In the genomic region with DNA sequence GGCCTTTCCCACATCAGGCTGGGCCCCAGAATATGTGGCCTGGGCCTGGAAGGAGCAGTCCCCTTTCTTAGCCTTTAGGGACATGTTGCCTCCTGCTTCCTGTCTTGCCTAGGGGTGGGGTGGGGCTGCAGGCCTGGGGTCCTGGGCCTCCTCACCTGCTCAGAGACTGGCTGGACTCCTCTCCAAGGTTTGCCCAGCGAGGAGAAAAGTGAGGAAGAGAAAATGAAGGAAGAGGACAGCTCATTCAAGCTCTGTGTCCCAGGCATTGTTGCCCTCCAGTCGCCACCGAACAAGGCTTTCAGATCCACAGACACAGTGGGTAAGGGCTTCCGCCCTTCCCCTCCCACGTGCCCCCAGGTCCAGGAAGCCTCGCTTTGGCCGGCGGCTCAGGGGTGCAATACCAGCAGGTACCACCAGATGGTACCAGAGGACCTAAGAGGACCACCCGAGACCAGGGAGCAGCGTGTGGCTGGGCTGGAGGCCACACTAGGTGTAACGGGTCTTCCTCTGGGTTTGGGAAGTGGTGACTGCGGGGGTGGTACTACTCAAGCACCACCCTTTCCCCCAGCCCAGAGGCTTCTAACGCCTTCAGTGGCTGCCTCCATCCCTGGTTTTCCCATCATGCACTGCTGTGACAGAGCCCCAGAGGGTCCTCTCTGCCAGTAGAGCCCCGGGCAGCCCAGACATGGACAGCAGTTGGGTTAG, we compare ENCODE assay signal across 1 cellular context.
A peak's percentile ranks its signal among the peaks of the same experiment; 100 is the strongest.
TF ChIP-seq lines count a peak whose summit lies in the region.

No MANE protein-coding gene starts in this region.

TF ChIP-seq in K562, 482 proteins besides CTCF, POLR2A, EP300 and RAD21 (continued from another document and continues in another):
- TF ChIP-seq ZNF3 (CRISPR knock-in tag; IDR thresholded peaks at IDR 0.05) (no peak), SMAD4 (CRISPR knock-in tag; conservative IDR thresholded peaks at IDR 0.05) (no peak; the same call in 1 of the 2 replicates), CC2D1A (IDR thresholded peaks at IDR 0.05) (peak; percentile 85), FOSL1 (tag; conservative IDR thresholded peaks at IDR 0.05) (no peak), ZNF347 (CRISPR knock-in tag; IDR thresholded peaks at IDR 0.05; ENCODE audit: low read depth) (no peak), PPARD (CRISPR knock-in tag; IDR thresholded peaks at IDR 0.05) (no peak), TCF3 (CRISPR knock-in tag; IDR thresholded peaks at IDR 0.05) (no peak), JUND (IDR thresholded peaks at IDR 0.05; ENCODE audit: borderline replicate concordance, low read depth, low read length) (peak; percentile 37; the same call in 1 of the 2 replicates), JUND (tag; IDR thresholded peaks at IDR 0.05; ENCODE audit: borderline replicate concordance, low read depth, low read length) (no peak), MAZ (CRISPR knock-in tag; conservative IDR thresholded peaks at IDR 0.05 in 1 of 2, IDR thresholded peaks at IDR 0.05 in 1 of 2) (peak; percentile 49 to 61), STAG1 (CRISPR knock-in tag; IDR thresholded peaks at IDR 0.05; ENCODE audit: borderline replicate concordance) (peak; percentile 78), GATAD2B (IDR thresholded peaks at IDR 0.05; ENCODE audit: borderline replicate concordance) (no peak), ETV5 (CRISPR knock-in tag; IDR thresholded peaks at IDR 0.05; ENCODE audit: low read depth) (0 out of 2 replicates have a peak, but pooled peaks have one; percentile 62), SAFB (IDR thresholded peaks at IDR 0.05; ENCODE audit: borderline replicate concordance, low read depth, low read length) (peak; percentile 48; the same call in 1 of the 2 replicates), MYC (IDR thresholded peaks at IDR 0.05; ENCODE audit: low read depth, low read length) (peak; percentile 80), MYC (CRISPR knock-in tag; IDR thresholded peaks at IDR 0.05; ENCODE audit: borderline replicate concordance, low read depth) (0 out of 2 replicates have a peak, but pooled peaks have one; percentile 42), ERF (CRISPR knock-in tag; IDR thresholded peaks at IDR 0.05) (0 out of 2 replicates have a peak, but pooled peaks have one; percentile 32), TARDBP (IDR thresholded peaks at IDR 0.05) (peak; percentile 37; the same call in 1 of the 2 replicates), SMAD1 (IDR thresholded peaks at IDR 0.05; ENCODE audit: low read depth, low read length, partially characterized antibody) (no peak), SAFB2 (IDR thresholded peaks at IDR 0.05; ENCODE audit: borderline replicate concordance, low read depth, low read length, severe bottlenecking) (no peak), ZEB2 (IDR thresholded peaks at IDR 0.05) (0 out of 2 replicates have a peak, but pooled peaks have one; percentile 34), RB1 (IDR thresholded peaks at IDR 0.05; ENCODE audit: low read depth) (peak; percentile 75), CBX1 (IDR thresholded peaks at IDR 0.05; ENCODE audit: low read depth) (no peak), CTBP1 (IDR thresholded peaks at IDR 0.05; ENCODE audit: borderline replicate concordance) (peak; percentile 46; the same call in 1 of the 2 replicates), YY1 (IDR thresholded peaks at IDR 0.05; ENCODE audit: borderline replicate concordance in 1 of 3, control insufficient read depth in 1 of 3, extremely low read depth in 1 of 3, insufficient read depth in 3 of 3, insufficient read length in 1 of 3, insufficient replicate concordance in 2 of 3, low read depth in 1 of 3, low read length in 2 of 3) (peak in 1 of 3 experiments; percentile 31), ZBTB17 (CRISPR knock-in tag; IDR thresholded peaks at IDR 0.05) (peak; percentile 33; the same call in 1 of the 2 replicates), RCOR1 (IDR thresholded peaks at IDR 0.05; ENCODE audit: borderline replicate concordance in 1 of 2, low read depth in 2 of 2, low read length in 2 of 2) (peak in 1 of 2 experiments; percentile 9; a peak in 1 of 4 replicates), EGR1 (conservative IDR thresholded peaks at IDR 0.05) (peak; percentile 79), RNF2 (IDR thresholded peaks at IDR 0.05) (no peak), MAFF (IDR thresholded peaks at IDR 0.05; ENCODE audit: low read length) (no peak), LEF1 (IDR thresholded peaks at IDR 0.05) (no peak), ARID2 (IDR thresholded peaks at IDR 0.05) (peak; percentile 72), ATF7 (IDR thresholded peaks at IDR 0.05) (peak; percentile 46; the same call in 1 of the 2 replicates), ZBTB7A (IDR thresholded peaks at IDR 0.05; ENCODE audit: borderline replicate concordance, control insufficient read depth, low read depth, low read length) (peak; percentile 79), STAT5B (CRISPR knock-in tag; IDR thresholded peaks at IDR 0.05) (no peak)
- TF ChIP-seq, protein P1, sequence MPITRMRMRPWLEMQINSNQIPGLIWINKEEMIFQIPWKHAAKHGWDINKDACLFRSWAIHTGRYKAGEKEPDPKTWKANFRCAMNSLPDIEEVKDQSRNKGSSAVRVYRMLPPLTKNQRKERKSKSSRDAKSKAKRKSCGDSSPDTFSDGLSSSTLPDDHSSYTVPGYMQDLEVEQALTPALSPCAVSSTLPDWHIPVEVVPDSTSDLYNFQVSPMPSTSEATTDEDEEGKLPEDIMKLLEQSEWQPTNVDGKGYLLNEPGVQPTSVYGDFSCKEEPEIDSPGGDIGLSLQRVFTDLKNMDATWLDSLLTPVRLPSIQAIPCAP (CRISPR knock-in tag; IDR thresholded peaks at IDR 0.05; ENCODE audit: borderline replicate concordance) = no peak
- TF ChIP-seq, protein P2, sequence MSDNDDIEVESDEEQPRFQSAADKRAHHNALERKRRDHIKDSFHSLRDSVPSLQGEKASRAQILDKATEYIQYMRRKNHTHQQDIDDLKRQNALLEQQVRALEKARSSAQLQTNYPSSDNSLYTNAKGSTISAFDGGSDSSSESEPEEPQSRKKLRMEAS (CRISPR knock-in tag; IDR thresholded peaks at IDR 0.05) = peak; percentile 69
- TF ChIP-seq, protein P3, sequence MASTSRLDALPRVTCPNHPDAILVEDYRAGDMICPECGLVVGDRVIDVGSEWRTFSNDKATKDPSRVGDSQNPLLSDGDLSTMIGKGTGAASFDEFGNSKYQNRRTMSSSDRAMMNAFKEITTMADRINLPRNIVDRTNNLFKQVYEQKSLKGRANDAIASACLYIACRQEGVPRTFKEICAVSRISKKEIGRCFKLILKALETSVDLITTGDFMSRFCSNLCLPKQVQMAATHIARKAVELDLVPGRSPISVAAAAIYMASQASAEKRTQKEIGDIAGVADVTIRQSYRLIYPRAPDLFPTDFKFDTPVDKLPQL (IDR thresholded peaks at IDR 0.05; ENCODE audit: extremely low read depth, insufficient read length) = no peak
- TF ChIP-seq, protein P4, sequence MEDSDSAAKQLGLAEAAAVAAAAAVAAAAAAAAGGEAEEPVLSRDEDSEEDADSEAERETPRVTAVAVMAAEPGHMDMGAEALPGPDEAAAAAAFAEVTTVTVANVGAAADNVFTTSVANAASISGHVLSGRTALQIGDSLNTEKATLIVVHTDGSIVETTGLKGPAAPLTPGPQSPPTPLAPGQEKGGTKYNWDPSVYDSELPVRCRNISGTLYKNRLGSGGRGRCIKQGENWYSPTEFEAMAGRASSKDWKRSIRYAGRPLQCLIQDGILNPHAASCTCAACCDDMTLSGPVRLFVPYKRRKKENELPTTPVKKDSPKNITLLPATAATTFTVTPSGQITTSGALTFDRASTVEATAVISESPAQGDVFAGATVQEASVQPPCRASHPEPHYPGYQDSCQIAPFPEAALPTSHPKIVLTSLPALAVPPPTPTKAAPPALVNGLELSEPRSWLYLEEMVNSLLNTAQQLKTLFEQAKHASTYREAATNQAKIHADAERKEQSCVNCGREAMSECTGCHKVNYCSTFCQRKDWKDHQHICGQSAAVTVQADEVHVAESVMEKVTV (CRISPR knock-in tag; IDR thresholded peaks at IDR 0.05) = peak; percentile 80
- TF ChIP-seq, protein P5, sequence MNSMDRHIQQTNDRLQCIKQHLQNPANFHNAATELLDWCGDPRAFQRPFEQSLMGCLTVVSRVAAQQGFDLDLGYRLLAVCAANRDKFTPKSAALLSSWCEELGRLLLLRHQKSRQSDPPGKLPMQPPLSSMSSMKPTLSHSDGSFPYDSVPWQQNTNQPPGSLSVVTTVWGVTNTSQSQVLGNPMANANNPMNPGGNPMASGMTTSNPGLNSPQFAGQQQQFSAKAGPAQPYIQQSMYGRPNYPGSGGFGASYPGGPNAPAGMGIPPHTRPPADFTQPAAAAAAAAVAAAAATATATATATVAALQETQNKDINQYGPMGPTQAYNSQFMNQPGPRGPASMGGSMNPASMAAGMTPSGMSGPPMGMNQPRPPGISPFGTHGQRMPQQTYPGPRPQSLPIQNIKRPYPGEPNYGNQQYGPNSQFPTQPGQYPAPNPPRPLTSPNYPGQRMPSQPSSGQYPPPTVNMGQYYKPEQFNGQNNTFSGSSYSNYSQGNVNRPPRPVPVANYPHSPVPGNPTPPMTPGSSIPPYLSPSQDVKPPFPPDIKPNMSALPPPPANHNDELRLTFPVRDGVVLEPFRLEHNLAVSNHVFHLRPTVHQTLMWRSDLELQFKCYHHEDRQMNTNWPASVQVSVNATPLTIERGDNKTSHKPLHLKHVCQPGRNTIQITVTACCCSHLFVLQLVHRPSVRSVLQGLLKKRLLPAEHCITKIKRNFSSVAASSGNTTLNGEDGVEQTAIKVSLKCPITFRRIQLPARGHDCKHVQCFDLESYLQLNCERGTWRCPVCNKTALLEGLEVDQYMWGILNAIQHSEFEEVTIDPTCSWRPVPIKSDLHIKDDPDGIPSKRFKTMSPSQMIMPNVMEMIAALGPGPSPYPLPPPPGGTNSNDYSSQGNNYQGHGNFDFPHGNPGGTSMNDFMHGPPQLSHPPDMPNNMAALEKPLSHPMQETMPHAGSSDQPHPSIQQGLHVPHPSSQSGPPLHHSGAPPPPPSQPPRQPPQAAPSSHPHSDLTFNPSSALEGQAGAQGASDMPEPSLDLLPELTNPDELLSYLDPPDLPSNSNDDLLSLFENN (IDR thresholded peaks at IDR 0.05; ENCODE audit: low read depth in 2 of 2, low read length in 2 of 2) = peak in 1 of 2 experiments; percentile 33; a peak in 1 of 4 replicates
- TF ChIP-seq, protein P6, sequence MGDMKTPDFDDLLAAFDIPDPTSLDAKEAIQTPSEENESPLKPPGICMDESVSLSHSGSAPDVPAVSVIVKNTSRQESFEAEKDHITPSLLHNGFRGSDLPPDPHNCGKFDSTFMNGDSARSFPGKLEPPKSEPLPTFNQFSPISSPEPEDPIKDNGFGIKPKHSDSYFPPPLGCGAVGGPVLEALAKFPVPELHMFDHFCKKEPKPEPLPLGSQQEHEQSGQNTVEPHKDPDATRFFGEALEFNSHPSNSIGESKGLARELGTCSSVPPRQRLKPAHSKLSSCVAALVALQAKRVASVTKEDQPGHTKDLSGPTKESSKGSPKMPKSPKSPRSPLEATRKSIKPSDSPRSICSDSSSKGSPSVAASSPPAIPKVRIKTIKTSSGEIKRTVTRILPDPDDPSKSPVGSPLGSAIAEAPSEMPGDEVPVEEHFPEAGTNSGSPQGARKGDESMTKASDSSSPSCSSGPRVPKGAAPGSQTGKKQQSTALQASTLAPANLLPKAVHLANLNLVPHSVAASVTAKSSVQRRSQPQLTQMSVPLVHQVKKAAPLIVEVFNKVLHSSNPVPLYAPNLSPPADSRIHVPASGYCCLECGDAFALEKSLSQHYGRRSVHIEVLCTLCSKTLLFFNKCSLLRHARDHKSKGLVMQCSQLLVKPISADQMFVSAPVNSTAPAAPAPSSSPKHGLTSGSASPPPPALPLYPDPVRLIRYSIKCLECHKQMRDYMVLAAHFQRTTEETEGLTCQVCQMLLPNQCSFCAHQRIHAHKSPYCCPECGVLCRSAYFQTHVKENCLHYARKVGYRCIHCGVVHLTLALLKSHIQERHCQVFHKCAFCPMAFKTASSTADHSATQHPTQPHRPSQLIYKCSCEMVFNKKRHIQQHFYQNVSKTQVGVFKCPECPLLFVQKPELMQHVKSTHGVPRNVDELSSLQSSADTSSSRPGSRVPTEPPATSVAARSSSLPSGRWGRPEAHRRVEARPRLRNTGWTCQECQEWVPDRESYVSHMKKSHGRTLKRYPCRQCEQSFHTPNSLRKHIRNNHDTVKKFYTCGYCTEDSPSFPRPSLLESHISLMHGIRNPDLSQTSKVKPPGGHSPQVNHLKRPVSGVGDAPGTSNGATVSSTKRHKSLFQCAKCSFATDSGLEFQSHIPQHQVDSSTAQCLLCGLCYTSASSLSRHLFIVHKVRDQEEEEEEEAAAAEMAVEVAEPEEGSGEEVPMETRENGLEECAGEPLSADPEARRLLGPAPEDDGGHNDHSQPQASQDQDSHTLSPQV (IDR thresholded peaks at IDR 0.05) = peak; percentile 54; the same call in 1 of the 2 replicates
- TF ChIP-seq, protein P7, sequence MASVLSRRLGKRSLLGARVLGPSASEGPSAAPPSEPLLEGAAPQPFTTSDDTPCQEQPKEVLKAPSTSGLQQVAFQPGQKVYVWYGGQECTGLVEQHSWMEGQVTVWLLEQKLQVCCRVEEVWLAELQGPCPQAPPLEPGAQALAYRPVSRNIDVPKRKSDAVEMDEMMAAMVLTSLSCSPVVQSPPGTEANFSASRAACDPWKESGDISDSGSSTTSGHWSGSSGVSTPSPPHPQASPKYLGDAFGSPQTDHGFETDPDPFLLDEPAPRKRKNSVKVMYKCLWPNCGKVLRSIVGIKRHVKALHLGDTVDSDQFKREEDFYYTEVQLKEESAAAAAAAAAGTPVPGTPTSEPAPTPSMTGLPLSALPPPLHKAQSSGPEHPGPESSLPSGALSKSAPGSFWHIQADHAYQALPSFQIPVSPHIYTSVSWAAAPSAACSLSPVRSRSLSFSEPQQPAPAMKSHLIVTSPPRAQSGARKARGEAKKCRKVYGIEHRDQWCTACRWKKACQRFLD (CRISPR knock-in tag; IDR thresholded peaks at IDR 0.05) = peak; percentile 52; the same call in 1 of the 2 replicates
- TF ChIP-seq, protein P8, sequence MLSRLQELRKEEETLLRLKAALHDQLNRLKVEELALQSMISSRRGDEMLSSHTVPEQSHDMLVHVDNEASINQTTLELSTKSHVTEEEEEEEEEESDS (CRISPR knock-in tag; IDR thresholded peaks at IDR 0.05) = no peak
- TF ChIP-seq, protein P9, sequence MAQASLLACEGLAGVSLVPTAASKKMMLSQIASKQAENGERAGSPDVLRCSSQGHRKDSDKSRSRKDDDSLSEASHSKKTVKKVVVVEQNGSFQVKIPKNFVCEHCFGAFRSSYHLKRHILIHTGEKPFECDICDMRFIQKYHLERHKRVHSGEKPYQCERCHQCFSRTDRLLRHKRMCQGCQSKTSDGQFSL (CRISPR knock-in tag; IDR thresholded peaks at IDR 0.05) = peak; percentile 60; the same call in 1 of the 2 replicates
- TF ChIP-seq, protein P9 (tag; IDR thresholded peaks at IDR 0.05) = no peak
